In the genomic region with DNA sequence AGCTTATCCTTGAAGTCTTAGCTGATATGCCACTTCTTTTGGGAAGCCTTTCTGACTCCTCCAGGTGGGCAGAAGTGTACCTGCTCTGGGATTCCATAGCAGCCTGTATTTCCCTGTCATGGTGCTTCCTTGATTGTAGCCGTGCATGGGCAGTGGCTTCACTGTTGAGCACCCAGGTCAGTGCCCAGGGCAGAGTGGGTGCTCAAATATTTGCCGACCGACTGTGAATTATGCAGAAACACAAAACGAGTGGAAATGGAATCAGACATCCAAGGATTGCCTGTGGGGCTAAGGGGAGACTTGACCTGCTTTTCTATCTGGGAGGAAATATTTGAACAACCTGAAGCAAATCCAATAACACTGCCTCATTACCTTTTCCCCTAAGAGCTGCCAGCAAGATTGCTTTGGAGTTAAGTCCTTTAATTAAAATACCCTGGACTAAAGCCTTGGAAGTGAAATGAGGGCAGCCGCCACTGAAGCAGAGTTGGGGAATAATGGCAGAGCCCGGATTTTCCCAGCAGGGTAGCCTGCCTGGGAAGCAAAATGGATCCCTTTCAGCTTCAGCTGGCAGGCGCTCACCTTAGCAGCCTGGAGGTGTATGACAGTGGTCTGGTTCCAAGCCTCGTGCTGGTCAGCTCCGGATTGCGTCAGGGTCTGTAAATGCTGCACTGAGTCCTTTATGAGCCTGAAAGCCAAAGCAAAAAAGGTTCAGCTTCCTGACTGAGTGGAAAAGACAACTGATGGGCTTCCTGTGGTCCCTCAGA, we compare ENCODE assay signal across 1 cellular context.
TF ChIP-seq lines count a peak whose summit lies in the region.

No MANE protein-coding gene starts in this region.

TF ChIP-seq in H1, 55 proteins besides CTCF, POLR2A, EP300 and RAD21:
- TF ChIP-seq YY1 (IDR thresholded peaks at IDR 0.05; ENCODE audit: low read depth, low read length) (peak; percentile 85), CHD2 (IDR thresholded peaks at IDR 0.05; ENCODE audit: low read length) (no peak), CEBPB (IDR thresholded peaks at IDR 0.05; ENCODE audit: low read depth, low read length) (0 out of 2 replicates have a peak, but pooled peaks have one; percentile 39)
- TF ChIP-seq, protein P1, sequence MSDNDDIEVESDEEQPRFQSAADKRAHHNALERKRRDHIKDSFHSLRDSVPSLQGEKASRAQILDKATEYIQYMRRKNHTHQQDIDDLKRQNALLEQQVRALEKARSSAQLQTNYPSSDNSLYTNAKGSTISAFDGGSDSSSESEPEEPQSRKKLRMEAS (IDR thresholded peaks at IDR 0.05): peak; percentile 58
